1 cellular context compared by ENCODE assay signal in genomic region chr20:25369529-25369928, GRCh38.
TF ChIP-seq lines count a peak whose summit lies in the region.

No MANE protein-coding gene starts in this region.

TF ChIP-seq in GM23338, 12 proteins besides CTCF, POLR2A, EP300 and RAD21 (continued from another document):
- TF ChIP-seq ZNF462 (CRISPR knock-in tag; IDR thresholded peaks at IDR 0.05) (no peak), EZH2 (IDR thresholded peaks at IDR 0.05; ENCODE audit: low read depth, unreplicated experiment) (no peak), STAT1 (IDR thresholded peaks at IDR 0.05; ENCODE audit: unreplicated experiment) (no peak)
